In the genomic region with DNA sequence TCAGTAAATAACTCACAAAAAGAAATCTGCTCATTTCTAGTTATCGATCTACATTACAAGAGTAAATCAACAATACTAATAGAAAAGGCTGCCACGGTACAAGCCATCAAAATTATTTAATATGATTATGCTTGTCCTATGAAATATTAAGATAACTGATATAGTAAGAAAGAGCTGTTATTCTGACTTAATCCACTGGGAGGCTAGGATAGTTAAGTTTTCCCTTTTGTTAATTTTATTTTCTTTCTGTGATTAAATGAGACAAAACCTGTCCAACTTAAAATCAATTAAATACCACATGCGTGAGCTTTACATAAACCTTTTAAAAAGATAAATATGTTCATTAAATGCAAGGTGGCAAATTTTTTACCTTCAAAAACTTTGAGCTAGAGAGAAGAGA, we compare ENCODE assay signal across 15 cellular contexts.
A peak's percentile ranks its signal among the peaks of the same experiment; 100 is the strongest.
DNase-seq lines count a peak whose midpoint lies in the region; FAIRE-seq and TF ChIP-seq lines count a peak whose summit lies in the region.
"Had no signal": no experiment of that assay in that cellular context is flagged by ENCODE, and none has a peak within 500 bp of the region (broad histone marks: within the 10 kb centered on the region; RNA-seq: fewer than 3 reads in every experiment).

No MANE protein-coding gene starts in this region.

- no peaks in the 10 kb centered on the region for H3K79me2 ChIP-seq in neural progenitor cell (ENCODE audit: low read depth)

- no peak overlapping the region for H3K4me3 ChIP-seq in neural progenitor cell
- H3K4me3 ChIP-seq: coronary artery, tibial artery had no signal

- H3K4me2 ChIP-seq in neural progenitor cell = no peak overlapping the region

- no peak overlapping the region for H3K4me3 Mint-ChIP-seq in HFFc6
- no peak overlapping the region for H3K4me3 Mint-ChIP-seq in activated T-helper 2 cell treated with anti-CD3 and anti-CD28 coated beads, Interferon-gamma antibody, Interleukin-2, Interleukin-4, amounts not matched to agents 10 μg/mL and 5 μg/mL and 100 μg/mL, durations not matched to agents 14 hours and 24 hours and 36 hours (ENCODE audit: low read depth)
- H3K4me3 Mint-ChIP-seq in neural progenitor cell = no peak overlapping the region
- H3K4me3 Mint-ChIP-seq: CD8-positive, alpha-beta T cell had no signal

- H3K36me3 Mint-ChIP-seq in HFFc6 (ENCODE audit: low read depth) (peaks cover 5% of the 10 kb centered on the region), neural progenitor cell (peaks cover 8% of the 10 kb centered on the region)
- H3K36me3 Mint-ChIP-seq in activated T-helper 2 cell treated with anti-CD3 and anti-CD28 coated beads, Interferon-gamma antibody, Interleukin-2, Interleukin-4, amounts not matched to agents 10 μg/mL and 5 μg/mL and 100 μg/mL, durations not matched to agents 14 hours and 24 hours and 36 hours (ENCODE audit: low read depth) = peaks cover 46% of the 10 kb centered on the region

- no peaks in the 10 kb centered on the region for H3K4me1 ChIP-seq in neural progenitor cell

- H3K27me3 Mint-ChIP-seq in HFFc6 (ENCODE audit: insufficient read depth) = no peaks in the 10 kb centered on the region
- no peaks in the 10 kb centered on the region for H3K27me3 Mint-ChIP-seq in activated T-helper 2 cell treated with anti-CD3 and anti-CD28 coated beads, Interferon-gamma antibody, Interleukin-2, Interleukin-4, amounts not matched to agents 10 μg/mL and 5 μg/mL and 100 μg/mL, durations not matched to agents 14 hours and 24 hours and 36 hours (ENCODE audit: low read depth)
- no peaks in the 10 kb centered on the region for H3K27me3 Mint-ChIP-seq in neural progenitor cell (ENCODE audit: insufficient read depth, low read depth)

- no peaks in the 10 kb centered on the region for H3K36me3 ChIP-seq in neural progenitor cell
- H3K36me3 ChIP-seq: tibial artery had no signal

- H3K9me3 ChIP-seq in neural progenitor cell (ENCODE audit: low read depth) = no peaks in the 10 kb centered on the region
- H3K9me3 ChIP-seq: tibial artery had no signal

- H3K4me1 Mint-ChIP-seq in HFFc6 (ENCODE audit: low read depth) = peaks cover 31% of the 10 kb centered on the region
- H3K4me1 Mint-ChIP-seq in activated T-helper 2 cell treated with anti-CD3 and anti-CD28 coated beads, Interferon-gamma antibody, Interleukin-2, Interleukin-4, amounts not matched to agents 10 μg/mL and 5 μg/mL and 100 μg/mL, durations not matched to agents 14 hours and 24 hours and 36 hours (ENCODE audit: low read depth) = peaks cover 56% of the 10 kb centered on the region
- peaks cover 4% of the 10 kb centered on the region for H3K4me1 Mint-ChIP-seq in neural progenitor cell

- H4K20me1 ChIP-seq in neural progenitor cell (ENCODE audit: low read depth) = no peaks in the 10 kb centered on the region

- no peak for DNase-seq in HFFc6
- no peak for DNase-seq in activated T-helper 2 cell treated with anti-CD3 and anti-CD28 coated beads, Interferon-gamma antibody, Interleukin-2, Interleukin-4, amounts not matched to agents 10 μg/mL and 5 μg/mL and 100 μg/mL, durations not matched to agents 14 hours and 24 hours and 36 hours (ENCODE audit: low spot score)
- DNase-seq in neural progenitor cell (ENCODE audit: low spot score) = no peak
- DNase-seq in pons (ENCODE audit: low spot score) = no peak
- DNase-seq in mesenteric fat pad (ENCODE audit: low spot score) = no peak
- DNase-seq in NCI-H1694 treated with DMSO at 0.1 percent for 48 hours (lab: John Stamatoyannopoulos, UW) = no peak
- DNase-seq: aorta; CD8-positive, alpha-beta T cell; hypothalamus; left cardiac atrium; NCI-H1092 treated with DMSO at 0.1 percent for 48 hours; tibial artery had no signal

- H3K27ac ChIP-seq in neural progenitor cell = no peak overlapping the region
- H3K27ac ChIP-seq: coronary artery, tibial artery had no signal

- H3K9me3 Mint-ChIP-seq in HFFc6 (no peaks in the 10 kb centered on the region), neural progenitor cell (peaks cover 2% of the 10 kb centered on the region)
- H3K9me3 Mint-ChIP-seq in activated T-helper 2 cell treated with anti-CD3 and anti-CD28 coated beads, Interferon-gamma antibody, Interleukin-2, Interleukin-4, amounts not matched to agents 10 μg/mL and 5 μg/mL and 100 μg/mL, durations not matched to agents 14 hours and 24 hours and 36 hours = peaks cover 40% of the 10 kb centered on the region
- H3K9me3 Mint-ChIP-seq: CD8-positive, alpha-beta T cell had no signal

- FAIRE-seq in G401.6 (lab: Jason Lieb, UNC) = peak; percentile 61
- FAIRE-seq: H1 had no signal

- H3K27me3 ChIP-seq in neural progenitor cell = no peaks in the 10 kb centered on the region
- H3K27me3 ChIP-seq: tibial artery had no signal

- H3K27ac Mint-ChIP-seq in HFFc6 (no peak overlapping the region), neural progenitor cell (no peak overlapping the region)
- peak overlapping the region; percentile 99 for H3K27ac Mint-ChIP-seq in activated T-helper 2 cell treated with anti-CD3 and anti-CD28 coated beads, Interferon-gamma antibody, Interleukin-2, Interleukin-4, amounts not matched to agents 10 μg/mL and 5 μg/mL and 100 μg/mL, durations not matched to agents 14 hours and 24 hours and 36 hours
- H3K27ac Mint-ChIP-seq: CD8-positive, alpha-beta T cell had no signal

- H3F3A ChIP-seq in neural progenitor cell (ENCODE audit: low read depth) = no peaks in the 10 kb centered on the region

- H3K9ac ChIP-seq in neural progenitor cell = no peak overlapping the region

- intact Hi-C loops in activated T-helper 2 cell treated with anti-CD3 and anti-CD28 coated beads, Interferon-gamma antibody, Interleukin-2, Interleukin-4, amounts not matched to agents 10 μg/mL and 5 μg/mL and 100 μg/mL, durations not matched to agents 14 hours and 24 hours and 36 hours (cut with micrococcal nuclease) = loop anchor here (5.0 to 10.0 kb wide), 3 partner anchors 39 to 1573 kb away; partner anchors contain the start of gene INSIG1

- peak; percentile 61 for TF ChIP-seq CTCF in HFFc6 (IDR thresholded peaks at IDR 0.05)
- TF ChIP-seq CTCF in neural progenitor cell (IDR thresholded peaks at IDR 0.05) = peak; percentile 9

- no peak overlapping the region for H2AFZ ChIP-seq in neural progenitor cell (replicated peaks)
